ENCODE assay signal across 8 cellular contexts in genomic region chr13:49110122-49110831, GRCh38.
A peak's percentile ranks its signal among the peaks of the same experiment; 100 is the strongest.
DNase-seq lines count a peak whose midpoint lies in the region; ATAC-seq and TF ChIP-seq lines count a peak whose summit lies in the region.

No MANE protein-coding gene starts in this region.

- H3K9me2 ChIP-seq in MM.1S (replicated peaks; ENCODE audit: insufficient read depth, low read length), result no peaks in the 10 kb centered on the region

- no peak for TF ChIP-seq CTCF in WI38 (IDR thresholded peaks at IDR 0.05; ENCODE audit: low read depth, low read length)
- no peak for TF ChIP-seq CTCF in spleen (IDR thresholded peaks at IDR 0.05 in 8 of 11, conservative IDR thresholded peaks at IDR 0.05 in 3 of 11)
- no peak for TF ChIP-seq CTCF in MM.1S (IDR thresholded peaks at IDR 0.05; ENCODE audit: low read length)

- intact Hi-C loops in spleen (cut with DNase I; ENCODE audit: low total_unique reads), result no loop called here

- H3K27me3 ChIP-seq in spleen (replicated peaks in 1 of 7) (no peaks in the 10 kb centered on the region), MM.1S (replicated peaks; ENCODE audit: insufficient read depth, low read length) (no peaks in the 10 kb centered on the region)

- no peaks in the 10 kb centered on the region for H3K9me3 ChIP-seq in spleen
- H3K9me3 ChIP-seq in MM.1S (replicated peaks; ENCODE audit: insufficient read depth, low read length), result no peaks in the 10 kb centered on the region

- no peak overlapping the region for H2AFZ ChIP-seq in MM.1S (ENCODE audit: low read length)

- no peaks in the 10 kb centered on the region for H3F3A ChIP-seq in MM.1S (ENCODE audit: insufficient read depth, low read length)

- H3K9ac ChIP-seq in MM.1S (ENCODE audit: low read length), result no peak overlapping the region

- H3K4me2 ChIP-seq in MM.1S (ENCODE audit: low read depth, low read length), result no peak overlapping the region

- H3K4me1 ChIP-seq in spleen (peaks cover 29 to 74% (median 44%) of the 10 kb centered on the region in 6 donors), MM.1S (ENCODE audit: low read length) (no peaks in the 10 kb centered on the region)

- H3K27ac ChIP-seq in spleen (peak overlapping the region; percentile 34 to 81 (median 60)), MM.1S (ENCODE audit: low read length) (no peak overlapping the region)

- peak; percentile 96 for DNase-seq in DMS53 (lab: John Stamatoyannopoulos, UW)
- DNase-seq in NCI-H2227 (lab: John Stamatoyannopoulos, UW; ENCODE audit: unreplicated experiment), result peak; percentile 93
- peak; percentile 75 for DNase-seq in central memory CD4-positive, alpha-beta T cell
- peak; percentile 87 for DNase-seq in iris pigment epithelial cell (ENCODE audit: low read depth)
- DNase-seq in spleen, result peak; percentile 91
- no peak for DNase-seq in MM.1S

- peaks cover 33% of the 10 kb centered on the region for H3K79me2 ChIP-seq in MM.1S (ENCODE audit: low read length)

- H3K4me3 ChIP-seq in WI38 (ENCODE audit: low read depth, low read length) (peak overlapping the region; percentile 69), spleen (peak overlapping the region; percentile 37 to 76 (median 53)), MM.1S (ENCODE audit: low read length) (no peak overlapping the region)

- H4K20me1 ChIP-seq in MM.1S (ENCODE audit: insufficient read depth, low read length), result no peaks in the 10 kb centered on the region

- peaks cover 0 to 10% (median 4%) of the 10 kb centered on the region in 6 donors for H3K36me3 ChIP-seq in spleen
- no peaks in the 10 kb centered on the region for H3K36me3 ChIP-seq in MM.1S (replicated peaks; ENCODE audit: insufficient read depth, low read length)

- TF ChIP-seq POLR2A in spleen (IDR thresholded peaks at IDR 0.05), result no peak

- peak; percentile 76 for ATAC-seq in HG02759 (IDR thresholded peaks at IDR 0.05; ENCODE audit: unreplicated experiment)

- 0 to 1% (median 1%) methylated on average over 16 of the region's 16 CpGs for WGBS in spleen, 5 donors
